In the genomic region with DNA sequence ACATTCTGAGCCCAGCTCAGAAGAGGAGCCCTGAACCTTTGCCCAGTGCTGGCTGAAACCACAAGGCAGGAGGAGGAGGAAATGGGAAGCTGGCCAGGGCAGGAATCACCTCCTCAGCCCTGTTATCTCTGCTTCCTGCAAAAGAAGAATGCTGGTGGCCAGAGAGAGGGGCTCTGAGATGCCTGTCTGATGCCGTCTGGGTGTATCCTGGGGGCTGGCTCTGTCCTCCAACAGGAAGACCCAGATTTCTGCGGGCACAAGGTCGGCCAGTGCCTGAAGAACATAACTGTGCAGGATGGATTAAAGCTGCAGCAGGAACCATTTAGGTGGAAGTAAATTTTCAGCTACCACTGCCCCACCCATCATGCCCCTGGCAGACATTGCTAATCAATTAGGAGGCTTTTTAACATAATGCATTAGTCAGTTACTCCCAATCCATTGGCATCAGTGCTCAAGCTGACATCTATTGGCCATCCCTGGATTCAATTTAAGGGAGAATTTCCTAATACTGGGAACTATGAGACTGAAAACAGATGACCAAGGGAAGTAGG, we compare ENCODE assay signal across 12 cellular contexts.
DNase-seq lines count a peak whose midpoint lies in the region; ATAC-seq, FAIRE-seq and TF ChIP-seq lines count a peak whose summit lies in the region.
"Had no signal": no experiment of that assay in that cellular context is flagged by ENCODE, and none has a peak within 500 bp of the region (broad histone marks: within the 10 kb centered on the region; RNA-seq: fewer than 3 reads in every experiment).

No MANE protein-coding gene starts in this region.

- no peaks in the 10 kb centered on the region for H3K36me3 Mint-ChIP-seq in endodermal cell (ENCODE audit: low read depth)
- H3K36me3 Mint-ChIP-seq: naive thymus-derived CD8-positive, alpha-beta T cell had no signal

- H3K36me3 ChIP-seq in right lobe of liver = no peaks in the 10 kb centered on the region
- H3K36me3 ChIP-seq in HepG2 (replicated peaks in 1 of 2; ENCODE audit: control insufficient read depth in 1 of 2, insufficient read depth in 2 of 2, low read length in 2 of 2) = no peaks in the 10 kb centered on the region
- no peaks in the 10 kb centered on the region for H3K36me3 ChIP-seq in suprapubic skin
- no peaks in the 10 kb centered on the region for H3K36me3 ChIP-seq in endodermal cell (ENCODE audit: control insufficient read depth, insufficient read depth, low read length)
- H3K36me3 ChIP-seq: WERI-Rb-1 had no signal

- ATAC-seq in right lobe of liver (peak; percentile 8 to 66 (median 50)), HepG2 (no peak), HG03521 (IDR thresholded peaks at IDR 0.05; ENCODE audit: unreplicated experiment) (no peak), GM18867 (IDR thresholded peaks at IDR 0.05; ENCODE audit: unreplicated experiment) (no peak)
- ATAC-seq: naive thymus-derived CD8-positive, alpha-beta T cell had no signal

- H3K9me3 Mint-ChIP-seq in endodermal cell = no peaks in the 10 kb centered on the region
- H3K9me3 Mint-ChIP-seq: naive thymus-derived CD8-positive, alpha-beta T cell had no signal

- WGBS in right lobe of liver (ENCODE audit: insufficient coverage, low coverage, low lambda C conversion rate, missing lambda C conversion rate) = 67% methylated on average over 1 of the region's 3 CpGs
- 0% methylated on average over 2 of the region's 3 CpGs for WGBS in HepG2 (ENCODE audit: low lambda C conversion rate)
- WGBS in suprapubic skin = 47% methylated on average over 3 of the region's 3 CpGs
- 68% methylated on average over 3 of the region's 3 CpGs; no CpG with 5 or more reads in 1 of the 2 experiments for WGBS in endodermal cell (ENCODE audit: insufficient coverage in 1 of 2, insufficient read length in 1 of 2), 2 experiments

- CTCF ChIA-PET in HepG2 (lab: Yijun Ruan, JAX; ENCODE audit: low intra/inter-chr PET ratio, low total read pairs) = no interaction called here

- TF ChIP-seq RAD21 in HepG2 (CRISPR knock-in tag; IDR thresholded peaks at IDR 0.05) = no peak

- no peaks in the 10 kb centered on the region for H3K79me2 ChIP-seq in HepG2 (ENCODE audit: insufficient read depth, low read length)

- no peak for FAIRE-seq in HepG2 (lab: Jason Lieb, UNC)

- no peak overlapping the region for H3K27ac Mint-ChIP-seq in endodermal cell
- H3K27ac Mint-ChIP-seq: naive thymus-derived CD8-positive, alpha-beta T cell had no signal

- no peaks in the 10 kb centered on the region for H4K20me1 ChIP-seq in HepG2 (ENCODE audit: insufficient read depth, low read length)

- no peaks in the 10 kb centered on the region for H3K27me3 Mint-ChIP-seq in endodermal cell (ENCODE audit: insufficient read depth)
- H3K27me3 Mint-ChIP-seq: naive thymus-derived CD8-positive, alpha-beta T cell had no signal

- H3K27ac ChIP-seq in right lobe of liver = no peak overlapping the region
- H3K27ac ChIP-seq in HepG2 (ENCODE audit: extremely low read length, insufficient read depth, low read length) = no peak overlapping the region
- H3K27ac ChIP-seq in suprapubic skin = no peak overlapping the region
- H3K27ac ChIP-seq in endodermal cell (ENCODE audit: low read depth, low read length) = no peak overlapping the region
- H3K27ac ChIP-seq: WERI-Rb-1 had no signal

- no peak for TF ChIP-seq EP300 in HepG2 (IDR thresholded peaks at IDR 0.05; ENCODE audit: low read depth in 2 of 2, low read length in 2 of 2)
- TF ChIP-seq EP300 in HepG2 (CRISPR knock-in tag; IDR thresholded peaks at IDR 0.05; ENCODE audit: borderline replicate concordance) = no peak
- no peak for TF ChIP-seq EP300 in suprapubic skin (IDR thresholded peaks at IDR 0.05)

- intact Hi-C loops in right lobe of liver (cut with DNase I) = no loop called here
- intact Hi-C loops in HepG2 (cut with micrococcal nuclease; ENCODE audit: unreplicated experiment) = no loop called here

- BruUV-seq in HepG2 (replicated peaks; lab: Mats Ljungman, UMichigan) = no TSS peak

- H3K4me3 Mint-ChIP-seq in endodermal cell = no peak overlapping the region
- H3K4me3 Mint-ChIP-seq: naive thymus-derived CD8-positive, alpha-beta T cell had no signal

- no peaks in the 10 kb centered on the region for H3K4me1 ChIP-seq in right lobe of liver
- no peaks in the 10 kb centered on the region for H3K4me1 ChIP-seq in HepG2 (ENCODE audit: insufficient read depth, low read length)
- peaks cover 69% of the 10 kb centered on the region for H3K4me1 ChIP-seq in suprapubic skin
- H3K4me1 ChIP-seq in endodermal cell (ENCODE audit: control insufficient read depth, insufficient read depth, low read length) = peaks cover 2% of the 10 kb centered on the region

- POLR2A ChIA-PET in HepG2 (lab: Yijun Ruan, JAX) = no interaction called here

- H3K9me3 ChIP-seq in right lobe of liver = no peaks in the 10 kb centered on the region
- no peaks in the 10 kb centered on the region for H3K9me3 ChIP-seq in HepG2 (ENCODE audit: low read length)
- H3K9me3 ChIP-seq in suprapubic skin = no peaks in the 10 kb centered on the region
- no peaks in the 10 kb centered on the region for H3K9me3 ChIP-seq in endodermal cell (ENCODE audit: control insufficient read depth, low read length)

- H3K4me2 ChIP-seq in HepG2 (ENCODE audit: low read depth, low read length) = no peak overlapping the region

- H3K27me3 ChIP-seq in right lobe of liver (no peaks in the 10 kb centered on the region), HepG2 (ENCODE audit: control insufficient read depth in 1 of 2, insufficient read depth in 2 of 2, low read length in 2 of 2) (peaks cover 0 to 73% of the 10 kb centered on the region in 2 experiments; a peak in 3 of 5 replicates), suprapubic skin (no peaks in the 10 kb centered on the region), endodermal cell (ENCODE audit: control insufficient read depth, insufficient read depth, low read length, poor library complexity, severe bottlenecking) (no peaks in the 10 kb centered on the region)

- TF ChIP-seq CTCF in right lobe of liver (IDR thresholded peaks at IDR 0.05) = no peak
- TF ChIP-seq CTCF in HepG2 (CRISPR knock-in tag; IDR thresholded peaks at IDR 0.05) = no peak
- TF ChIP-seq CTCF in astrocyte of the spinal cord (IDR thresholded peaks at IDR 0.05; ENCODE audit: low read depth, low read length) = no peak
- TF ChIP-seq CTCF in suprapubic skin (IDR thresholded peaks at IDR 0.05) = no peak
- no peak for TF ChIP-seq CTCF in endodermal cell (conservative IDR thresholded peaks at IDR 0.05)

- H3K4me3 ChIP-seq in right lobe of liver (no peak overlapping the region), HepG2 (replicated peaks in 1 of 3; ENCODE audit: insufficient read depth in 1 of 3, low read depth in 2 of 3, low read length in 3 of 3) (no peak overlapping the region), astrocyte of the spinal cord (ENCODE audit: low read depth, low read length) (no peak overlapping the region), suprapubic skin (no peak overlapping the region), endodermal cell (ENCODE audit: low read length) (no peak overlapping the region)

- peaks cover 47% of the 10 kb centered on the region for H3K4me1 Mint-ChIP-seq in endodermal cell

- no peak for TF ChIP-seq POLR2A in right lobe of liver (IDR thresholded peaks at IDR 0.05)
- TF ChIP-seq POLR2A in HepG2 (IDR thresholded peaks at IDR 0.05; ENCODE audit: insufficient read depth in 1 of 2, low read depth in 2 of 2, low read length in 2 of 2) = no peak
- TF ChIP-seq POLR2A in suprapubic skin (IDR thresholded peaks at IDR 0.05) = no peak

- no peak overlapping the region for H2AFZ ChIP-seq in HepG2 (ENCODE audit: low read length)

- in situ Hi-C loops in HepG2 (cut with HindIII; ENCODE audit: extremely low pct_ligation_motif_present, low pct_unique_long_range_greater_than_20kb) = no loop called here
- in situ Hi-C loops in astrocyte of the spinal cord (cut with HindIII; ENCODE audit: low sequenced_read_pairs) = no loop called here

- peak in 1 of 3 donors; percentile 50 for DNase-seq in right lobe of liver
- DNase-seq in HepG2 (ENCODE audit: low spot score) = no peak
- DNase-seq in astrocyte of the spinal cord (ENCODE audit: low read depth, low spot score) = peak; percentile 56
- peak; percentile 54 for DNase-seq in glomerular visceral epithelial cell (ENCODE audit: extremely low spot score)
- DNase-seq in suprapubic skin (ENCODE audit: low spot score in 2 of 2) = no peak
- no peak for DNase-seq in endodermal cell
- DNase-seq: cortex of kidney; naive thymus-derived CD8-positive, alpha-beta T cell; NCI-H146; WERI-Rb-1 had no signal

- H3K9ac ChIP-seq in HepG2 (ENCODE audit: insufficient read depth, low read depth, low read length) = no peak overlapping the region
- H3K9ac ChIP-seq in endodermal cell (ENCODE audit: extremely low read depth, low read length, poor library complexity, severe bottlenecking) = no peak overlapping the region

TF ChIP-seq in HepG2, 621 proteins besides CTCF, POLR2A, EP300 and RAD21:
- TF ChIP-seq ZFYVE20 (CRISPR knock-in tag; IDR thresholded peaks at IDR 0.05; ENCODE audit: borderline replicate concordance, low read depth) (no peak), ZNF234 (CRISPR knock-in tag; conservative IDR thresholded peaks at IDR 0.05) (no peak), ZNF33B (CRISPR knock-in tag; IDR thresholded peaks at IDR 0.05) (no peak), NFE2L1 (CRISPR knock-in tag; IDR thresholded peaks at IDR 0.05; ENCODE audit: borderline replicate concordance) (no peak), BRD4 (CRISPR knock-in tag; IDR thresholded peaks at IDR 0.05) (no peak), ZNF251 (CRISPR knock-in tag; IDR thresholded peaks at IDR 0.05) (no peak), ZNF558 (CRISPR knock-in tag; IDR thresholded peaks at IDR 0.05; ENCODE audit: borderline replicate concordance) (no peak), SAP130 (CRISPR knock-in tag; IDR thresholded peaks at IDR 0.05; ENCODE audit: low read depth) (no peak)
- TF ChIP-seq, protein P1, sequence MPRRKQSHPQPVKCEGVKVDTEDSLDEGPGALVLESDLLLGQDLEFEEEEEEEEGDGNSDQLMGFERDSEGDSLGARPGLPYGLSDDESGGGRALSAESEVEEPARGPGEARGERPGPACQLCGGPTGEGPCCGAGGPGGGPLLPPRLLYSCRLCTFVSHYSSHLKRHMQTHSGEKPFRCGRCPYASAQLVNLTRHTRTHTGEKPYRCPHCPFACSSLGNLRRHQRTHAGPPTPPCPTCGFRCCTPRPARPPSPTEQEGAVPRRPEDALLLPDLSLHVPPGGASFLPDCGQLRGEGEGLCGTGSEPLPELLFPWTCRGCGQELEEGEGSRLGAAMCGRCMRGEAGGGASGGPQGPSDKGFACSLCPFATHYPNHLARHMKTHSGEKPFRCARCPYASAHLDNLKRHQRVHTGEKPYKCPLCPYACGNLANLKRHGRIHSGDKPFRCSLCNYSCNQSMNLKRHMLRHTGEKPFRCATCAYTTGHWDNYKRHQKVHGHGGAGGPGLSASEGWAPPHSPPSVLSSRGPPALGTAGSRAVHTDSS (CRISPR knock-in tag; conservative IDR thresholded peaks at IDR 0.05) = no peak
- TF ChIP-seq, protein P2, sequence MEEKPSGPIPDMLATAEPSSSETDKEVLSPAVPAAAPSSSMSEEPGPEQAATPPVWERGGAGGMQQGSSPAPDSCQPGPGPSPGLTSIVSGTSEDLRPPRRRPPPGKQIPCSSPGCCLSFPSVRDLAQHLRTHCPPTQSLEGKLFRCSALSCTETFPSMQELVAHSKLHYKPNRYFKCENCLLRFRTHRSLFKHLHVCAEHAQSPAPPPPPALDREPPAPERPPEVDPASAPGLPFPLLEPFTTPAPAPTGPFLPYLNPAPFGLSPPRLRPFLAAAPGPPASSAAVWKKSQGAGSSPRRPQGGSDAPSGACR (CRISPR knock-in tag; IDR thresholded peaks at IDR 0.05) = no peak

Comparison
In these comparisons a context has a peak if more than half of its experiments do, and no peak if none do; other contexts are left out.
1. ATAC-seq: peak in right lobe of liver (4 of 4); none in HepG2 (single experiment), HG03521 (single experiment) and GM18867 (single experiment).
2. DNase-seq: peak in astrocyte of the spinal cord (single experiment) and glomerular visceral epithelial cell (single experiment); none in HepG2 (single experiment), suprapubic skin (0 of 2) and endodermal cell (single experiment).